Comparison of ENCODE assay signal across 8 cellular contexts in genomic region chr5:119411291-119411934, GRCh38. TPM values are rescaled to one million over a fixed set of nuclear protein-coding genes. Genes with fewer than 3 reads are reported as not detected.
DNase-seq lines count a peak whose midpoint lies in the region; FAIRE-seq and TF ChIP-seq lines count a peak whose summit lies in the region.

No MANE protein-coding gene starts in this region.

- H3K4me3 Mint-ChIP-seq in activated naive CD8-positive, alpha-beta T cell treated with anti-CD3 and anti-CD28 coated beads for 36 hours, result peak overlapping the region; percentile 88

- H3K4me1 Mint-ChIP-seq in activated naive CD8-positive, alpha-beta T cell treated with anti-CD3 and anti-CD28 coated beads for 36 hours, result peaks cover 38% of the 10 kb centered on the region

- H3K9ac ChIP-seq in keratinocyte (ENCODE audit: control insufficient read depth, extremely low read depth, insufficient read depth, low read length), result peak overlapping the region; percentile 96

- H3K4me1 ChIP-seq in keratinocyte (ENCODE audit: control insufficient read depth, extremely low read depth, insufficient read depth, low read length) (peaks cover 12% of the 10 kb centered on the region), thymus (ENCODE audit: control insufficient read depth, insufficient read depth, low read length) (peaks cover 12% of the 10 kb centered on the region)

- H3K27ac Mint-ChIP-seq in activated naive CD8-positive, alpha-beta T cell treated with anti-CD3 and anti-CD28 coated beads for 36 hours, result peak overlapping the region; percentile 93

- peak overlapping the region; percentile 34; the same call in 1 of the 2 replicates for H3K27ac ChIP-seq in 22Rv1
- H3K27ac ChIP-seq in keratinocyte (ENCODE audit: control insufficient read depth, insufficient read depth, low read length), result peak overlapping the region; percentile 97
- no peak overlapping the region for H3K27ac ChIP-seq in thymus (ENCODE audit: low read depth)

- H3K4me2 ChIP-seq in keratinocyte (ENCODE audit: control insufficient read depth, extremely low read depth, insufficient read depth, low read depth, low read length), result peak overlapping the region; percentile 98

- FAIRE-seq in keratinocyte (lab: Jason Lieb, UNC), result peak; percentile 58

- POLR2A ChIA-PET in HEK293T (lab: Yijun Ruan, JAX), result interaction anchor here (0.8 to 1.6 kb wide), 3 partner anchors 50 to 423 kb away, joined by 3 to 5 read pairs (median 4); partner anchors contain the start of genes DMXL1 and DTWD2

- TF ChIP-seq CTCF in 22Rv1 (IDR thresholded peaks at IDR 0.05) (no peak), keratinocyte (optimal IDR thresholded peaks at IDR 0.05 in 1 of 3, IDR thresholded peaks at IDR 0.05 in 1 of 3, conservative IDR thresholded peaks at IDR 0.05 in 1 of 3; ENCODE audit: extremely low read depth in 1 of 3, insufficient read depth in 2 of 3, low read length in 3 of 3) (no peak)

- no peaks in the 10 kb centered on the region for H4K20me1 ChIP-seq in keratinocyte (ENCODE audit: control insufficient read depth, extremely low read depth, insufficient read depth, low read length)

- CTCF ChIA-PET in HEK293T (lab: Yijun Ruan, JAX), result interaction anchor here (0.6 to 3.7 kb wide), 20 partner anchors 9 to 423 kb away, joined by 3 to 44 read pairs (median 4); partner anchors contain the start of genes DTWD2 and TNFAIP8

- H3K4me3 ChIP-seq in keratinocyte (ENCODE audit: control insufficient read depth in 2 of 3, extremely low read depth in 1 of 3, insufficient read depth in 2 of 3, low read depth in 1 of 3, low read length in 3 of 3) (peak overlapping the region; percentile 41 to 89 (median 83)), thymus (ENCODE audit: low read length) (peak overlapping the region; percentile 50)

- DNase-seq in HEK293T (ENCODE audit: extremely low spot score), result no peak
- no peak for DNase-seq in activated naive CD8-positive, alpha-beta T cell treated with anti-CD3 and anti-CD28 coated beads for 36 hours
- peak; percentile 45 for DNase-seq in keratinocyte (ENCODE audit: low read depth, low spot score)
- DNase-seq in SK-N-DZ (ENCODE audit: low spot score), result no peak
- no peak for DNase-seq in globus pallidus (ENCODE audit: low spot score)
- DNase-seq in posterior cingulate gyrus, result no peak

- dilution Hi-C loops in keratinocyte (cut with MboI; ENCODE audit: extremely low pct_ligation_motif_present, low sequenced_read_pairs), result no loop called here

- intact Hi-C loops in posterior cingulate gyrus (cut with DNase I), result loop anchor here (5.0 kb wide), 1 partner anchor 144 kb away; no protein-coding TSS in a partner anchor

- no peaks in the 10 kb centered on the region for H3K9me3 ChIP-seq in keratinocyte (ENCODE audit: control insufficient read depth, low read depth, low read length)
- no peaks in the 10 kb centered on the region for H3K9me3 ChIP-seq in thymus (ENCODE audit: control insufficient read depth)

- H3K36me3 ChIP-seq in keratinocyte (ENCODE audit: control insufficient read depth in 2 of 2, extremely low read depth in 1 of 2, insufficient read depth in 2 of 2, low read length in 2 of 2) (no peaks in the 10 kb centered on the region), thymus (ENCODE audit: control insufficient read depth, insufficient read depth) (no peaks in the 10 kb centered on the region)

- H3K9me1 ChIP-seq in keratinocyte (ENCODE audit: control insufficient read depth, extremely low read depth, insufficient read depth, low read length), result no peaks in the 10 kb centered on the region

- no peaks in the 10 kb centered on the region for H3K36me3 Mint-ChIP-seq in activated naive CD8-positive, alpha-beta T cell treated with anti-CD3 and anti-CD28 coated beads for 36 hours

- H3K27me3 ChIP-seq in keratinocyte (ENCODE audit: control insufficient read depth, extremely low read depth, insufficient read depth, low read length) (no peaks in the 10 kb centered on the region), thymus (ENCODE audit: control insufficient read depth, insufficient read depth) (no peaks in the 10 kb centered on the region)

- no peaks in the 10 kb centered on the region for H3K27me3 Mint-ChIP-seq in activated naive CD8-positive, alpha-beta T cell treated with anti-CD3 and anti-CD28 coated beads for 36 hours

- 55% methylated on average over 9 of the region's 9 CpGs for WGBS in thymus

- no peaks in the 10 kb centered on the region for H3K9me3 Mint-ChIP-seq in activated naive CD8-positive, alpha-beta T cell treated with anti-CD3 and anti-CD28 coated beads for 36 hours

- H2AFZ ChIP-seq in keratinocyte (ENCODE audit: control insufficient read depth, low read length), result peak overlapping the region; percentile 97

- no peaks in the 10 kb centered on the region for H3K79me2 ChIP-seq in keratinocyte (ENCODE audit: control insufficient read depth, insufficient read depth, low read length)

TF ChIP-seq in HEK293T, 16 proteins besides CTCF, POLR2A, EP300 and RAD21:
- TF ChIP-seq PKNOX1 (IDR thresholded peaks at IDR 0.05) (0 out of 2 replicates have a peak, but pooled peaks have one; percentile 2), BHLHE40 (IDR thresholded peaks at IDR 0.05; ENCODE audit: borderline replicate concordance) (no peak), SUZ12 (IDR thresholded peaks at IDR 0.05) (no peak)

RNA-seq across cellular contexts. Expression of gene HSD17B4, which starts 40.9 kb away (rescaled TPM):
- 10 to 100 TPM; 68.3 to 74.2 TPM for total RNA-seq in activated naive CD8-positive, alpha-beta T cell treated with anti-CD3 and anti-CD28 coated beads for 36 hours
- polyA plus RNA-seq in keratinocyte, result 121 to 154 TPM (median 149 TPM) in 3 replicates
- polyA plus RNA-seq in keratinocyte (2011; ENCODE audit: low read depth), result 77.0 TPM
- 101 and 205 TPM in 2 replicates for polyA plus RNA-seq in keratinocyte (2011; cell fraction: cytosol; rRNA removed)
- polyA plus RNA-seq in keratinocyte (2011; cell fraction: nucleus; rRNA removed), result 216 and 219 TPM in 2 replicates
- 95.6 and 120 TPM in 2 replicates for polyA plus RNA-seq in keratinocyte (2012; ENCODE audit: low replicate concordance)
- 100 to 280 TPM (median 213 TPM) in 3 replicates for polyA minus RNA-seq in keratinocyte
- 107 TPM for polyA minus RNA-seq in keratinocyte (2011; cell fraction: cytosol; rRNA and poly(A)+ RNA removed)
- polyA minus RNA-seq in keratinocyte (2011; cell fraction: nucleus; rRNA and poly(A)+ RNA removed), result 126 and 173 TPM in 2 replicates
- polyA plus RNA-seq in thymus, result 178 TPM
- polyA plus RNA-seq in SK-N-DZ (2014; cell fraction: cytosol; rRNA removed), result 155 and 206 TPM in 2 replicates
- polyA plus RNA-seq in SK-N-DZ (2014; cell fraction: nucleus; rRNA removed), result 157 and 318 TPM in 2 replicates

RNA-seq across cellular contexts. Expression of gene TNFAIP8, which starts 55.6 kb away (rescaled TPM):
- total RNA-seq in activated naive CD8-positive, alpha-beta T cell treated with anti-CD3 and anti-CD28 coated beads for 36 hours, result 100 to 1,000 TPM; 176 to 178 TPM
- polyA plus RNA-seq in keratinocyte (12.5 to 20.8 TPM (median 15.6 TPM) in 3 replicates), thymus (94.1 TPM)
- polyA plus RNA-seq in keratinocyte (2011; ENCODE audit: low read depth), result 35.7 TPM
- 9.4 and 14.7 TPM in 2 replicates for polyA plus RNA-seq in keratinocyte (2011; cell fraction: cytosol; rRNA removed)
- polyA plus RNA-seq in keratinocyte (2011; cell fraction: nucleus; rRNA removed), result 12.1 and 15.3 TPM in 2 replicates
- 10.3 and 27.0 TPM in 2 replicates for polyA plus RNA-seq in keratinocyte (2012; ENCODE audit: low replicate concordance)
- 0.23 to 15.2 TPM (median 7.0 TPM) in 3 replicates for polyA minus RNA-seq in keratinocyte
- 9.6 TPM for polyA minus RNA-seq in keratinocyte (2011; cell fraction: cytosol; rRNA and poly(A)+ RNA removed)
- polyA minus RNA-seq in keratinocyte (2011; cell fraction: nucleus; rRNA and poly(A)+ RNA removed), result 7.2 and 13.7 TPM in 2 replicates
- 14.9 and 17.9 TPM in 2 replicates for polyA plus RNA-seq in SK-N-DZ (2014; cell fraction: cytosol; rRNA removed)
- polyA plus RNA-seq in SK-N-DZ (2014; cell fraction: nucleus; rRNA removed), result 5.8 and 12.8 TPM in 2 replicates
